Comparison of ENCODE assay signal across 22 cellular contexts in the genomic region with DNA sequence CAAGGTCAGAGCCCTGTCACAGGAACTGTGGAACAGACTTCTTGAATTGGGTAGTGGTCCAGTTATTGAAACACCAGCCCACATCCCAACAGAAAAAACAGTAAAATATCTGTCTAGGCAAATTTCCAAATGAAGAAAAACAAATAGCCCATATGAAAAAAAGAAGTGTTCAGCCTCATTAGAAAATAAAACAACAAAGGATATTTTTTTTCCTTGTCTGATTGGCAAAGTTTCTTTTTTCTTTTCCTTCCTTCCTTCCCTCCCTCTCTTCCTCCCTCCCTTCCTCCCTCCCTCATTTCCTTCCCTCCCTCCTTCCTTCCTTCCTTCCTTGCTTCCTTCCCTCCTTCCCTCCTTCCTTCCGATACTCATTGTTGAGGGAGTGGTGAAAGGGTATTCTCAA. TPM values are rescaled to one million over a fixed set of nuclear protein-coding genes. Genes with fewer than 3 reads are reported as not detected.
DNase-seq lines count a peak whose midpoint lies in the region; ATAC-seq, FAIRE-seq and TF ChIP-seq lines count a peak whose summit lies in the region.
"Had no signal": no experiment of that assay in that cellular context is flagged by ENCODE, and none has a peak within 500 bp of the region (broad histone marks: within the 10 kb centered on the region; RNA-seq: fewer than 3 reads in every experiment).

No MANE protein-coding gene starts in this region.

- H3K9ac ChIP-seq in endothelial cell of umbilical vein (replicated peaks; ENCODE audit: extremely low read depth, insufficient read depth, low read length): no peak overlapping the region
- H3K9ac ChIP-seq: BLaER1 had no signal

- H4K20me1 ChIP-seq in endothelial cell of umbilical vein (replicated peaks; ENCODE audit: control insufficient read depth, extremely low read depth, insufficient read depth, low read length): no peaks in the 10 kb centered on the region
- H4K20me1 ChIP-seq: BLaER1 had no signal

- H3K4me3 ChIP-seq in HEK293 (ENCODE audit: low read depth, low read length) (no peak overlapping the region), endothelial cell of umbilical vein (replicated peaks in 1 of 3; ENCODE audit: insufficient read depth in 1 of 3, low read depth in 1 of 3, low read length in 3 of 3) (no peak overlapping the region)
- H3K4me3 ChIP-seq: BLaER1 had no signal

- peaks cover 2 to 6% of the 10 kb centered on the region in 2 experiments for H3K27me3 ChIP-seq in endothelial cell of umbilical vein (ENCODE audit: control insufficient read depth in 2 of 2, insufficient read depth in 2 of 2, low read length in 2 of 2)
- H3K27me3 ChIP-seq: BE2C, BLaER1 had no signal

- dilution Hi-C loops in endothelial cell of umbilical vein (cut with MboI; ENCODE audit: extremely low pct_ligation_motif_present, low sequenced_read_pairs): no loop called here

- no peak overlapping the region for H3K4me2 ChIP-seq in endothelial cell of umbilical vein (ENCODE audit: insufficient read depth, low read length)
- H3K4me2 ChIP-seq: BLaER1 had no signal

- POLR2A ChIA-PET in HEK293 (lab: Yijun Ruan, JAX) (no interaction called here), endothelial cell of umbilical vein (lab: Charles Lee) (no interaction called here)

- H3K9me3 ChIP-seq in HEK293 (ENCODE audit: control insufficient read depth, insufficient read depth, low read depth, low read length): no peaks in the 10 kb centered on the region
- H3K9me3 ChIP-seq in endothelial cell of umbilical vein (replicated peaks; ENCODE audit: control insufficient read depth, insufficient read depth, low read length): no peaks in the 10 kb centered on the region

- H3K4me1 ChIP-seq in HEK293 (ENCODE audit: control insufficient read depth, insufficient read depth, low read length) (no peaks in the 10 kb centered on the region), endothelial cell of umbilical vein (ENCODE audit: control insufficient read depth, extremely low read depth, insufficient read depth, low read length) (no peaks in the 10 kb centered on the region)
- H3K4me1 ChIP-seq: Caco-2 had no signal

- no peak for ATAC-seq in HG03045 (IDR thresholded peaks at IDR 0.05; ENCODE audit: unreplicated experiment)
- ATAC-seq: CD8-positive, alpha-beta T cell had no signal

- no peak overlapping the region for H2AFZ ChIP-seq in endothelial cell of umbilical vein (ENCODE audit: low read depth, low read length)

- FAIRE-seq in HTR-8/SVneo (lab: Jason Lieb, UNC): peak; percentile 82
- FAIRE-seq in endothelial cell of umbilical vein (lab: Jason Lieb, UNC): peak; percentile 35
- FAIRE-seq: A204.1, D721Med, G401.6, GM12891, GM19239 had no signal

- H3K9me1 ChIP-seq in endothelial cell of umbilical vein (replicated peaks; ENCODE audit: control insufficient read depth, extremely low read depth, insufficient read depth, low read length): no peaks in the 10 kb centered on the region

- DNase-seq in HTR-8/SVneo (ENCODE audit: insufficient read length, low spot score) (no peak), endothelial cell of umbilical vein (ENCODE audit: low read depth, low spot score) (no peak), NCI-H187 treated with DMSO at 0.1 percent for 48 hours (lab: John Stamatoyannopoulos, UW) (no peak)
- DNase-seq: 8988T; ACHN; BE2C; C1 segment of cervical spinal cord; Caco-2; Calu3; CD4-positive, alpha-beta T cell; CD8-positive, alpha-beta T cell; DMS79 treated with DMSO at 0.1 percent for 48 hours; GF-D8 had no signal

- intact Hi-C loops in endothelial cell of umbilical vein (cut with micrococcal nuclease): no loop called here

- no peak overlapping the region for H3K27ac ChIP-seq in HEK293 (ENCODE audit: extremely low read depth, low read depth, low read length)
- no peak overlapping the region for H3K27ac ChIP-seq in endothelial cell of umbilical vein (ENCODE audit: insufficient read depth, low read depth, low read length)
- H3K27ac ChIP-seq: BLaER1 had no signal

- H3K79me2 ChIP-seq in endothelial cell of umbilical vein (ENCODE audit: control insufficient read depth, insufficient read depth, low read length): no peaks in the 10 kb centered on the region

- no peaks in the 10 kb centered on the region for H3K36me3 ChIP-seq in HEK293 (ENCODE audit: control insufficient read depth in 2 of 2, insufficient read depth in 1 of 2, low read length in 2 of 2)
- no peaks in the 10 kb centered on the region for H3K36me3 ChIP-seq in endothelial cell of umbilical vein (ENCODE audit: control insufficient read depth in 2 of 2, extremely low read depth in 1 of 2, insufficient read depth in 2 of 2, low read length in 2 of 2)
- H3K36me3 ChIP-seq: BE2C, BLaER1 had no signal

- TF ChIP-seq POLR2A in endothelial cell of umbilical vein (IDR thresholded peaks at IDR 0.05; ENCODE audit: low read depth, low read length): no peak

- CTCF ChIA-PET in HEK293 (lab: Yijun Ruan, JAX): interaction anchor here (0.7 to 2.5 kb wide), 2 partner anchors 31 to 368 kb away, joined by 3 to 9 read pairs; no protein-coding TSS in a partner anchor
- CTCF ChIA-PET in endothelial cell of umbilical vein (lab: Charles Lee): interaction anchor here (1.0 to 1.6 kb wide), 2 partner anchors 9 to 13 kb away, joined by 4 to 5 read pairs; no protein-coding TSS in a partner anchor

- TF ChIP-seq CTCF in HEK293 (tag by site-specific recombination; IDR thresholded peaks at IDR 0.05) (no peak), endothelial cell of umbilical vein (IDR thresholded peaks at IDR 0.05; ENCODE audit: extremely low read depth in 1 of 2, insufficient read depth in 1 of 2, low read depth in 1 of 2, low read length in 2 of 2) (no peak)

- BruUV-seq in endothelial cell of umbilical vein (replicated peaks; lab: Mats Ljungman, UMichigan): no TSS peak

TF ChIP-seq in HEK293, 187 proteins besides CTCF, POLR2A, EP300 and RAD21:
- TF ChIP-seq ZNF366 (tag by site-specific recombination; conservative IDR thresholded peaks at IDR 0.05) (peak; percentile 85), ZNF626 (tag by site-specific recombination; IDR thresholded peaks at IDR 0.05) (no peak)

TF ChIP-seq in endothelial cell of umbilical vein, 7 proteins besides CTCF, POLR2A, EP300 and RAD21:
- TF ChIP-seq, protein P1, sequence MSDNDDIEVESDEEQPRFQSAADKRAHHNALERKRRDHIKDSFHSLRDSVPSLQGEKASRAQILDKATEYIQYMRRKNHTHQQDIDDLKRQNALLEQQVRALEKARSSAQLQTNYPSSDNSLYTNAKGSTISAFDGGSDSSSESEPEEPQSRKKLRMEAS (IDR thresholded peaks at IDR 0.05; ENCODE audit: insufficient read depth, insufficient read length): no peak
- TF ChIP-seq EZH2 (IDR thresholded peaks at IDR 0.05; ENCODE audit: borderline replicate concordance, low read depth, low read length, severe bottlenecking) (no peak), MYC (IDR thresholded peaks at IDR 0.05; ENCODE audit: low read depth, low read length) (no peak)
TF ChIP-seq in endothelial cell of umbilical vein: peak in this region for 0.

RNA-seq across cellular contexts. Expression of a gene that starts 20.6 kb away (rescaled TPM):
- total RNA-seq in endothelial cell of umbilical vein: not detected in 2 replicates
- polyA plus RNA-seq in endothelial cell of umbilical vein: not detected in 2 replicates
- polyA plus RNA-seq in endothelial cell of umbilical vein (2011; cell fraction: cytosol; rRNA removed): not detected in 2 replicates
- not detected in 2 replicates for polyA plus RNA-seq in endothelial cell of umbilical vein (2011; cell fraction: nucleus; rRNA removed)
- not detected in 2 replicates for polyA plus RNA-seq in endothelial cell of umbilical vein (2012)
- polyA minus RNA-seq in endothelial cell of umbilical vein: not detected in 2 replicates
- polyA minus RNA-seq in endothelial cell of umbilical vein (2011; cell fraction: cytosol; rRNA and poly(A)+ RNA removed): 4.4 TPM
- polyA minus RNA-seq in endothelial cell of umbilical vein (2011; cell fraction: nucleus; rRNA and poly(A)+ RNA removed): not detected in 2 replicates
- total RNA-seq: CD4-positive, alpha-beta T cell; CD8-positive, alpha-beta T cell had no signal
- polyA plus RNA-seq: AG04450 had no signal

RNA-seq across cellular contexts. Expression of a gene that starts 54.5 kb away (rescaled TPM):
- 255 and 256 TPM in 2 replicates for total RNA-seq in endothelial cell of umbilical vein
- polyA plus RNA-seq in endothelial cell of umbilical vein: 45.9 and 65.9 TPM in 2 replicates
- 120 and 124 TPM in 2 replicates for polyA plus RNA-seq in endothelial cell of umbilical vein (2011; cell fraction: cytosol; rRNA removed)
- 58.6 and 74.5 TPM in 2 replicates for polyA plus RNA-seq in endothelial cell of umbilical vein (2011; cell fraction: nucleus; rRNA removed)
- polyA plus RNA-seq in endothelial cell of umbilical vein (2012): 211 and 261 TPM in 2 replicates
- 52.0 and 56.2 TPM in 2 replicates for polyA minus RNA-seq in endothelial cell of umbilical vein
- 67.3 TPM for polyA minus RNA-seq in endothelial cell of umbilical vein (2011; cell fraction: cytosol; rRNA and poly(A)+ RNA removed)
- polyA minus RNA-seq in endothelial cell of umbilical vein (2011; cell fraction: nucleus; rRNA and poly(A)+ RNA removed): 33.8 and 51.0 TPM in 2 replicates
